ENCODE assay signal across 14 cellular contexts in the genomic region with DNA sequence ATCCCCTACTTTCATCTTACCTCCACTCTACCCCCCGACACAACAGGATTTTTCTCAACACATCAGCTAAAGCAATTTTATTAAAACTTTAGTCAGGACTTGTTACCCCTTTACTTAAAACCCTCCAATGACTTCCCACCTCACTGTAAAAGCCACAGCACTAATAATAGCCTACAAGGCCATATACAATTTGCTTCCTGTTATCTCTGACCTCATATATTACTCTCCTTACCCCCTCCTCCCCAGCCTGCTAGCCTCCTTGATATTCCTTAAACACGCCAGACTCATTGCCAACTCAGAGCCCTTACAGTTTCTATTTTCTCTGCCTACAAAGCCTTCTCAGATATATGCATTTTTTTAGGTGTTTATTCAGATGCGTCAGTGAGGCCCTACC. TPM values are rescaled to one million over a fixed set of nuclear protein-coding genes. Genes with fewer than 3 reads are reported as not detected.
DNase-seq lines count a peak whose midpoint lies in the region; ATAC-seq, FAIRE-seq and TF ChIP-seq lines count a peak whose summit lies in the region.
"Had no signal": no experiment of that assay in that cellular context is flagged by ENCODE, and none has a peak within 500 bp of the region (broad histone marks: within the 10 kb centered on the region; RNA-seq: fewer than 3 reads in every experiment).

No MANE protein-coding gene starts in this region.

- no peak overlapping the region for H4K8ac ChIP-seq in H9 (replicated peaks; ENCODE audit: insufficient read length, low read depth, low read length)

- no peak overlapping the region for H3K4me2 ChIP-seq in H9 (ENCODE audit: insufficient read depth, insufficient read length, low read length)
- peak overlapping the region; percentile 83 for H3K4me2 ChIP-seq in KMS-11
- H3K4me2 ChIP-seq in keratinocyte (ENCODE audit: control insufficient read depth, extremely low read depth, insufficient read depth, low read depth, low read length), result peak overlapping the region; percentile 65

- no peak overlapping the region for H3T11ph ChIP-seq in H9 (ENCODE audit: low read length)

- H2BK20ac ChIP-seq in H9 (ENCODE audit: low read depth, low read length, poor library complexity, severe bottlenecking), result no peak overlapping the region

- H3K4me3 ChIP-seq in KMS-11 (IDR thresholded peaks at IDR 0.05; ENCODE audit: insufficient read depth, low read depth, low read length) (no peak overlapping the region), keratinocyte (ENCODE audit: control insufficient read depth in 2 of 3, extremely low read depth in 1 of 3, insufficient read depth in 2 of 3, low read depth in 1 of 3, low read length in 3 of 3) (no peak overlapping the region)
- H3K4me3 ChIP-seq: MG63, prostate gland, stomach had no signal

- H3K79me2 ChIP-seq in H9 (ENCODE audit: insufficient read depth, low read length) (no peaks in the 10 kb centered on the region), KMS-11 (ENCODE audit: insufficient read depth, low read depth) (no peaks in the 10 kb centered on the region), keratinocyte (ENCODE audit: control insufficient read depth, insufficient read depth, low read length) (no peaks in the 10 kb centered on the region)

- H3K79me1 ChIP-seq in H9 (ENCODE audit: insufficient read depth, low read depth, low read length, poor library complexity, severe bottlenecking), result no peaks in the 10 kb centered on the region

- no peak overlapping the region for H2BK5ac ChIP-seq in H9 (ENCODE audit: insufficient read length, low read length)

- H3K9me3 ChIP-seq in H9 (ENCODE audit: control insufficient read depth, low read depth, low read length) (no peaks in the 10 kb centered on the region), keratinocyte (ENCODE audit: control insufficient read depth, low read depth, low read length) (no peaks in the 10 kb centered on the region)
- H3K9me3 ChIP-seq: MG63, prostate gland, stomach had no signal

- H3K27ac ChIP-seq in H9 (ENCODE audit: insufficient read length, low read depth, low read length), result no peak overlapping the region
- peak overlapping the region; percentile 87 for H3K27ac ChIP-seq in KMS-11
- H3K27ac ChIP-seq in keratinocyte (ENCODE audit: control insufficient read depth, insufficient read depth, low read length), result peak overlapping the region; percentile 27
- H3K27ac ChIP-seq: brain microvascular endothelial cell, prostate gland, stomach had no signal

- H2AFZ ChIP-seq in H9 (ENCODE audit: low read length), result no peak overlapping the region
- peak overlapping the region; percentile 48 for H2AFZ ChIP-seq in KMS-11 (ENCODE audit: low read depth)
- H2AFZ ChIP-seq in keratinocyte (ENCODE audit: control insufficient read depth, low read length), result no peak overlapping the region

- CTCF ChIA-PET in activated CD8-positive, alpha-beta T cell treated with anti-CD3 and anti-CD28 coated beads for 36 hours (lab: Charles Lee), result interaction anchor here (1.2 to 1.4 kb wide), 2 partner anchors 8 to 16 kb away, joined by 3 read pairs; no protein-coding TSS in a partner anchor

- H3K23ac ChIP-seq in H9 (ENCODE audit: insufficient read length, low read depth, low read length), result no peak overlapping the region

- no peak overlapping the region for H3K18ac ChIP-seq in H9 (ENCODE audit: insufficient read length, low read depth, low read length)

- intact Hi-C loops in posterior cingulate gyrus (cut with DNase I), result no loop called here
- intact Hi-C loops in activated CD8-positive, alpha-beta T cell treated with anti-CD3 and anti-CD28 coated beads for 36 hours (cut with micrococcal nuclease), result no loop called here

- no peaks in the 10 kb centered on the region for H3K9me1 ChIP-seq in keratinocyte (ENCODE audit: control insufficient read depth, extremely low read depth, insufficient read depth, low read length)

- H2BK12ac ChIP-seq in H9 (ENCODE audit: insufficient read length, low read depth, low read length), result no peak overlapping the region

- peak; percentile 12 for ATAC-seq in GM19351 (IDR thresholded peaks at IDR 0.05; ENCODE audit: unreplicated experiment)
- ATAC-seq in activated CD8-positive, alpha-beta T cell treated with anti-CD3 and anti-CD28 coated beads for 36 hours, result no peak

- no peak overlapping the region for H2BK15ac ChIP-seq in H9 (ENCODE audit: low read depth, low read length)

- no peak overlapping the region for H2BK120ac ChIP-seq in H9 (ENCODE audit: low read depth, low read length, poor library complexity, severe bottlenecking)

- no peaks in the 10 kb centered on the region for H3K36me3 ChIP-seq in KMS-11 (ENCODE audit: insufficient read depth)
- no peaks in the 10 kb centered on the region for H3K36me3 ChIP-seq in keratinocyte (ENCODE audit: control insufficient read depth in 2 of 2, extremely low read depth in 1 of 2, insufficient read depth in 2 of 2, low read length in 2 of 2)
- H3K36me3 ChIP-seq: brain microvascular endothelial cell, prostate gland had no signal

- no peaks in the 10 kb centered on the region for H3K9me3 Mint-ChIP-seq in H9
- peaks cover 1% of the 10 kb centered on the region for H3K9me3 Mint-ChIP-seq in activated CD8-positive, alpha-beta T cell treated with anti-CD3 and anti-CD28 coated beads for 36 hours

- H3K4ac ChIP-seq in H9 (ENCODE audit: low read depth, low read length), result no peak overlapping the region

- no peak for FAIRE-seq in keratinocyte (lab: Jason Lieb, UNC)

- TF ChIP-seq CTCF in H9 (conservative IDR thresholded peaks at IDR 0.05) (no peak), KMS-11 (conservative IDR thresholded peaks at IDR 0.05; ENCODE audit: low read depth, low read length) (no peak), keratinocyte (optimal IDR thresholded peaks at IDR 0.05 in 1 of 3, IDR thresholded peaks at IDR 0.05 in 1 of 3, conservative IDR thresholded peaks at IDR 0.05 in 1 of 3; ENCODE audit: extremely low read depth in 1 of 3, insufficient read depth in 2 of 3, low read length in 3 of 3) (no peak)
- no peak for TF ChIP-seq CTCF in activated CD8-positive, alpha-beta T cell treated with anti-CD3 and anti-CD28 coated beads for 36 hours (IDR thresholded peaks at IDR 0.05)

- no peak overlapping the region for H3K14ac ChIP-seq in H9 (ENCODE audit: insufficient read depth, low read length)

- H4K20me1 ChIP-seq in H9 (ENCODE audit: control insufficient read depth, insufficient read depth, insufficient read length) (no peaks in the 10 kb centered on the region), KMS-11 (ENCODE audit: insufficient read depth) (no peaks in the 10 kb centered on the region), keratinocyte (ENCODE audit: control insufficient read depth, extremely low read depth, insufficient read depth, low read length) (no peaks in the 10 kb centered on the region)

- H3K9ac ChIP-seq in H9 (ENCODE audit: extremely low read depth, insufficient read length, low read length) (no peak overlapping the region), KMS-11 (peak overlapping the region; percentile 25), keratinocyte (ENCODE audit: control insufficient read depth, extremely low read depth, insufficient read depth, low read length) (no peak overlapping the region)

- H3K4me1 Mint-ChIP-seq in H9, result peaks cover 10 to 14% of the 10 kb centered on the region in 2 experiments
- peaks cover 3% of the 10 kb centered on the region for H3K4me1 Mint-ChIP-seq in activated CD8-positive, alpha-beta T cell treated with anti-CD3 and anti-CD28 coated beads for 36 hours (ENCODE audit: low read depth)

- H3K23me2 ChIP-seq in H9 (ENCODE audit: insufficient read length, low read depth, low read length, poor library complexity, severe bottlenecking), result no peaks in the 10 kb centered on the region

- H3K56ac ChIP-seq in H9 (ENCODE audit: insufficient read length, low read depth, low read length), result no peak overlapping the region

- H4K91ac ChIP-seq in H9 (ENCODE audit: insufficient read length, low read depth, low read length), result no peak overlapping the region

- H3K4me1 ChIP-seq in H9 (ENCODE audit: insufficient read depth, low read length) (no peaks in the 10 kb centered on the region), KMS-11 (ENCODE audit: low read depth, poor library complexity, severe bottlenecking) (peaks cover 53% of the 10 kb centered on the region), keratinocyte (ENCODE audit: control insufficient read depth, extremely low read depth, insufficient read depth, low read length) (peaks cover 10% of the 10 kb centered on the region)
- H3K4me1 ChIP-seq: prostate gland, stomach had no signal

- dilution Hi-C loops in keratinocyte (cut with MboI; ENCODE audit: extremely low pct_ligation_motif_present, low sequenced_read_pairs), result no loop called here

- POLR2A ChIA-PET in activated CD8-positive, alpha-beta T cell treated with anti-CD3 and anti-CD28 coated beads for 36 hours (lab: Charles Lee), result no interaction called here

- H3K27me3 ChIP-seq in H9 (ENCODE audit: insufficient read depth, low read length), result no peaks in the 10 kb centered on the region
- H3K27me3 ChIP-seq in KMS-11 (ENCODE audit: insufficient read depth, low read depth), result no peaks in the 10 kb centered on the region
- no peaks in the 10 kb centered on the region for H3K27me3 ChIP-seq in keratinocyte (ENCODE audit: control insufficient read depth, extremely low read depth, insufficient read depth, low read length)
- H3K27me3 ChIP-seq: brain microvascular endothelial cell, MG63, stomach had no signal

- no CpG with 5 or more reads among the region's 3 CpGs for WGBS in H9 (ENCODE audit: extremely low coverage, insufficient read length, low lambda C conversion rate)

- H3K27me3 Mint-ChIP-seq in H9 (ENCODE audit: low read depth), result no peaks in the 10 kb centered on the region
- no peaks in the 10 kb centered on the region for H3K27me3 Mint-ChIP-seq in activated CD8-positive, alpha-beta T cell treated with anti-CD3 and anti-CD28 coated beads for 36 hours

- peaks cover 0 to 4% (median 0%) of the 10 kb centered on the region in 3 experiments; a peak in 3 of 7 replicates for H3K36me3 Mint-ChIP-seq in H9 (ENCODE audit: insufficient read depth in 1 of 3, low read depth in 3 of 3)
- peaks cover 24% of the 10 kb centered on the region for H3K36me3 Mint-ChIP-seq in activated CD8-positive, alpha-beta T cell treated with anti-CD3 and anti-CD28 coated beads for 36 hours (ENCODE audit: low read depth)

- DNase-seq in H9, result no peak
- no peak for DNase-seq in keratinocyte (ENCODE audit: low read depth, low spot score)
- no peak for DNase-seq in posterior cingulate gyrus
- DNase-seq in activated CD8-positive, alpha-beta T cell treated with anti-CD3 and anti-CD28 coated beads for 36 hours, result no peak
- no peak for DNase-seq in C1 segment of cervical spinal cord (lab: John Stamatoyannopoulos, UW)
- DNase-seq: MG63; NCI-H524; stimulated activated CD4-positive, alpha-beta T cell treated with anti-CD3 and anti-CD28 coated beads, Interleukin-4, amount 100 ng/mL, for 24 hours; stomach had no signal

- no peak overlapping the region for H2AK5ac ChIP-seq in H9 (ENCODE audit: insufficient read length, low read length)

- H3K27ac Mint-ChIP-seq in H9, result peak overlapping the region in 2 of 3 experiments; percentile 35 to 41; a peak in 4 of 7 replicates
- H3K27ac Mint-ChIP-seq in activated CD8-positive, alpha-beta T cell treated with anti-CD3 and anti-CD28 coated beads for 36 hours, result no peak overlapping the region
- H3K27ac Mint-ChIP-seq: mesothelial cell of epicardium had no signal

- no peak overlapping the region for H4K5ac ChIP-seq in H9 (ENCODE audit: insufficient read length, low read depth, low read length)

- no peak overlapping the region for H3K4me3 Mint-ChIP-seq in H9
- no peak overlapping the region for H3K4me3 Mint-ChIP-seq in activated CD8-positive, alpha-beta T cell treated with anti-CD3 and anti-CD28 coated beads for 36 hours
- H3K4me3 Mint-ChIP-seq: mesothelial cell of epicardium had no signal

RNA-seq across cellular contexts. Expression of a gene that starts 54.4 kb away (rescaled TPM):
- total RNA-seq in H9 (2021), result 68.5 and 71.7 TPM in 2 replicates
- 18.5 to 30.1 TPM (median 21.6 TPM) in 3 replicates for polyA plus RNA-seq in keratinocyte
- polyA plus RNA-seq in keratinocyte (2011; ENCODE audit: low read depth), result 96.0 TPM
- polyA plus RNA-seq in keratinocyte (2011; cell fraction: cytosol; rRNA removed), result 15.4 and 38.5 TPM in 2 replicates
- polyA plus RNA-seq in keratinocyte (2011; cell fraction: nucleus; rRNA removed), result 20.1 and 29.5 TPM in 2 replicates
- 21.1 and 28.9 TPM in 2 replicates for polyA plus RNA-seq in keratinocyte (2012; ENCODE audit: low replicate concordance)
- 11.1 to 52.7 TPM (median 14.4 TPM) in 3 replicates for polyA minus RNA-seq in keratinocyte
- 17.6 TPM for polyA minus RNA-seq in keratinocyte (2011; cell fraction: cytosol; rRNA and poly(A)+ RNA removed)
- 7.1 and 24.0 TPM in 2 replicates for polyA minus RNA-seq in keratinocyte (2011; cell fraction: nucleus; rRNA and poly(A)+ RNA removed)
- total RNA-seq in activated CD8-positive, alpha-beta T cell treated with anti-CD3 and anti-CD28 coated beads for 36 hours, result 10 to 100 TPM; 39.6 to 43.2 TPM
